25 cellular contexts compared by ENCODE assay signal in genomic region chr9:16542290-16542689, GRCh38.
DNase-seq lines count a peak whose midpoint lies in the region; ATAC-seq, FAIRE-seq and TF ChIP-seq lines count a peak whose summit lies in the region.
"Had no signal": no experiment of that assay in that cellular context is flagged by ENCODE, and none has a peak within 500 bp of the region (broad histone marks: within the 10 kb centered on the region; RNA-seq: fewer than 3 reads in every experiment).

No MANE protein-coding gene starts in this region.

- no peak overlapping the region for H3K27ac ChIP-seq in tibial artery
- H3K27ac ChIP-seq: A549 had no signal

- H3K4me1 Mint-ChIP-seq in immature natural killer cell = peaks cover 38 to 72% of the 10 kb centered on the region in 2 donors
- H3K4me1 Mint-ChIP-seq in osteocyte (ENCODE audit: unreplicated experiment) = peaks cover 30% of the 10 kb centered on the region
- no peaks in the 10 kb centered on the region for H3K4me1 Mint-ChIP-seq in activated CD4-positive, alpha-beta T cell treated with anti-CD3 and anti-CD28 coated beads for 36 hours
- H3K4me1 Mint-ChIP-seq: CD8-positive, alpha-beta memory T cell had no signal

- no peak overlapping the region for H3K4me3 ChIP-seq in tibial artery
- H3K4me3 ChIP-seq: A549, HAP-1, K562 had no signal

- no peaks in the 10 kb centered on the region for H3K27me3 ChIP-seq in tibial artery

- H3K4me3 Mint-ChIP-seq in immature natural killer cell (peak overlapping the region; percentile 0 to 57 (median 44)), osteocyte (ENCODE audit: unreplicated experiment) (no peak overlapping the region)
- H3K4me3 Mint-ChIP-seq in activated CD4-positive, alpha-beta T cell treated with anti-CD3 and anti-CD28 coated beads for 36 hours = no peak overlapping the region
- H3K4me3 Mint-ChIP-seq: CD8-positive, alpha-beta memory T cell had no signal

- H3K36me3 Mint-ChIP-seq in immature natural killer cell (peaks cover 0 to under 1% (median under 1%) of the 10 kb centered on the region in 3 donors), osteocyte (ENCODE audit: unreplicated experiment) (peaks cover 19% of the 10 kb centered on the region)
- no peaks in the 10 kb centered on the region for H3K36me3 Mint-ChIP-seq in activated CD4-positive, alpha-beta T cell treated with anti-CD3 and anti-CD28 coated beads for 36 hours (ENCODE audit: low read depth)
- H3K36me3 Mint-ChIP-seq: CD8-positive, alpha-beta memory T cell had no signal

- peak; percentile 27 for DNase-seq in RCC 7860 (ENCODE audit: low spot score)
- peak in 2 of 3 donors; percentile 5 to 11 for DNase-seq in immature natural killer cell
- DNase-seq in osteocyte (ENCODE audit: extremely low spot score, unreplicated experiment) = no peak
- DNase-seq in NCI-H510A (lab: John Stamatoyannopoulos, UW) = no peak
- no peak for DNase-seq in activated CD4-positive, alpha-beta T cell treated with anti-CD3 and anti-CD28 coated beads for 36 hours
- DNase-seq in tibial artery = no peak
- DNase-seq: C1 segment of cervical spinal cord; CD8-positive, alpha-beta memory T cell; DMS53; EL; MV-4-11; NCI-H1417; NCI-H187; NCI-H2107; NCI-H524; NCI-H82; OCI-M1; RPMI8226; SHP77 treated with DMSO at 0.1 percent for 48 hours had no signal

- H3K4me1 ChIP-seq in tibial artery = peaks cover 0 to 10% (median 0%) of the 10 kb centered on the region in 4 donors

- H3K9me3 Mint-ChIP-seq in immature natural killer cell (no peaks in the 10 kb centered on the region), osteocyte (ENCODE audit: unreplicated experiment) (no peaks in the 10 kb centered on the region)
- H3K9me3 Mint-ChIP-seq in activated CD4-positive, alpha-beta T cell treated with anti-CD3 and anti-CD28 coated beads for 36 hours (ENCODE audit: low read depth) = no peaks in the 10 kb centered on the region

- POLR2A ChIA-PET in activated CD4-positive, alpha-beta T cell treated with anti-CD3 and anti-CD28 coated beads for 36 hours (lab: Charles Lee) = no interaction called here

- ATAC-seq in GM18868 (IDR thresholded peaks at IDR 0.05; ENCODE audit: unreplicated experiment) = peak; percentile 29
- no peak for ATAC-seq in HG03095 (IDR thresholded peaks at IDR 0.05; ENCODE audit: unreplicated experiment)
- no peak for ATAC-seq in activated CD4-positive, alpha-beta T cell treated with anti-CD3 and anti-CD28 coated beads for 36 hours
- ATAC-seq: A549, K562 had no signal

- H3K9me3 ChIP-seq in tibial artery = no peaks in the 10 kb centered on the region
- H3K9me3 ChIP-seq: A549, HAP-1 had no signal

- CTCF ChIA-PET in activated CD4-positive, alpha-beta T cell treated with anti-CD3 and anti-CD28 coated beads for 36 hours (lab: Charles Lee) = interaction anchor here (1.1 kb wide), 1 partner anchor 9 kb away, joined by 3 read pairs; no protein-coding TSS in a partner anchor

- TF ChIP-seq CTCF in osteocyte (IDR thresholded peaks at IDR 0.05) (no peak), tibial artery (IDR thresholded peaks at IDR 0.05) (no peak)

- H3K36me3 ChIP-seq in tibial artery = no peaks in the 10 kb centered on the region
- H3K36me3 ChIP-seq: HAP-1 had no signal

- intact Hi-C loops in activated CD4-positive, alpha-beta T cell treated with anti-CD3 and anti-CD28 coated beads for 36 hours (cut with DNase I, micrococcal nuclease) = no loop called here
- intact Hi-C loops in tibial artery (cut with DNase I; ENCODE audit: low total_unique reads) = no loop called here

- FAIRE-seq in RCC 7860 (lab: Jason Lieb, UNC) = no peak
- FAIRE-seq: A549, GM12892, K562 had no signal

- H3K27me3 Mint-ChIP-seq in immature natural killer cell (ENCODE audit: low read depth in 3 of 3) (no peaks in the 10 kb centered on the region), osteocyte (ENCODE audit: unreplicated experiment) (no peaks in the 10 kb centered on the region)
- H3K27me3 Mint-ChIP-seq in activated CD4-positive, alpha-beta T cell treated with anti-CD3 and anti-CD28 coated beads for 36 hours = no peaks in the 10 kb centered on the region
- H3K27me3 Mint-ChIP-seq: CD8-positive, alpha-beta memory T cell had no signal

- H3K27ac Mint-ChIP-seq in immature natural killer cell = peak overlapping the region; percentile 15 to 71 (median 38)
- peak overlapping the region; percentile 43 for H3K27ac Mint-ChIP-seq in osteocyte (ENCODE audit: unreplicated experiment)
- H3K27ac Mint-ChIP-seq in activated CD4-positive, alpha-beta T cell treated with anti-CD3 and anti-CD28 coated beads for 36 hours = no peak overlapping the region
- H3K27ac Mint-ChIP-seq: CD8-positive, alpha-beta memory T cell had no signal

Comparison
In these comparisons a context has a peak if more than half of its experiments do, and no peak if none do; other contexts are left out.
1. DNase-seq: peak in RCC 7860 (single experiment) and immature natural killer cell (2 of 3); none in osteocyte (single experiment), NCI-H510A (single experiment), activated CD4-positive, alpha-beta T cell treated with anti-CD3 and anti-CD28 coated beads for 36 hours (single experiment) and tibial artery (0 of 2).
2. H3K4me3 Mint-ChIP-seq: peak in immature natural killer cell (5 of 5); none in osteocyte (single experiment) and activated CD4-positive, alpha-beta T cell treated with anti-CD3 and anti-CD28 coated beads for 36 hours (single experiment).